Comparison of ENCODE assay signal across 1 cellular context in the genomic region with DNA sequence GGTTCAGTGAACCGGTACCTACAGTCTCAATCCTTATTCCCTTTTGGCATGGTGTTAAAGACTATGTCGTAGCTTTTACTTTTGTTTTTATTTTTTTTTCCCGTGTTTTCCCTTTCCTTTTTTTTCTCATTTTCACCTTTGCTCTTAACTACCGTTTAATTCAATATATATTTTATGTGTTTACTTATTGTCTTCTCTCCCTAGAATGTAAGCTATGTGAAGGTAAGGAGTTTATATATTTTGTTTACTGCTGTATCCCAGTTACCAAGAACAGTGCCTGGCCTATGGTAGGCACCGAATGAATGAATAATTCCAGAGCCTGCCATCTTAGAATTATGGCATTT.
TF ChIP-seq lines count a peak whose summit lies in the region.

No MANE protein-coding gene starts in this region.

TF ChIP-seq in GM23338, 12 proteins besides CTCF, POLR2A, EP300 and RAD21 (continued from another document):
- TF ChIP-seq ETS1 (IDR thresholded peaks at IDR 0.05) (no peak), ZNF331 (CRISPR knock-in tag; IDR thresholded peaks at IDR 0.05; ENCODE audit: low read depth) (no peak), POLR2AphosphoS5 (IDR thresholded peaks at IDR 0.05; ENCODE audit: low read depth) (no peak), STAT1 (IDR thresholded peaks at IDR 0.05; ENCODE audit: unreplicated experiment) (no peak)
